In the genomic region with DNA sequence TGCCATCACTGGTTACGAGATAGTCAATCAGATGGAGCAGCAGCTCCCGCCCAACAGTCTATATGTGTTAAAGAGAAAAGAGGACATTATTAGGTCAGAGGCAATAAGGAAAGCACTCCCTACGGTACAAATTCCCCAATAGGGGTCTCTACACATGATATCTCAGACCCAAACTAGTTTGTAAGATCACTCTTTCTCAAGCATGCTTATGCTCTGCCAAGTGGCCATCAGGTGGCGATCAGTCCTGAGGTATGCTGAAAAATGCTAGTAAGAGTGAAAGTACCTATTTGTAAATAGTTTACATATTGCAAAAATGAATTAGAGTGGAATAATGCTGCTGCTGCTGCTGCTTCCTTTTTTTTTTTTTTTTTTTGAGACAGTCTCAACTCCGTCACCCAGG, we compare ENCODE assay signal across 9 cellular contexts.
DNase-seq lines count a peak whose midpoint lies in the region; ATAC-seq and TF ChIP-seq lines count a peak whose summit lies in the region.
"Had no signal": no experiment of that assay in that cellular context is flagged by ENCODE, and none has a peak within 500 bp of the region (broad histone marks: within the 10 kb centered on the region; RNA-seq: fewer than 3 reads in every experiment).

No MANE protein-coding gene starts in this region.

- CTCF ChIA-PET in PC-3 (lab: Charles Lee): no interaction called here

- H3K9me3 Mint-ChIP-seq in GM23338: no peaks in the 10 kb centered on the region

- no peak overlapping the region for H3K4me2 ChIP-seq in DND-41 (ENCODE audit: insufficient read depth, low read length)
- H3K4me2 ChIP-seq in GM23338: no peak overlapping the region
- H3K4me2 ChIP-seq in PC-3 (ENCODE audit: low read length): no peak overlapping the region

- H3K9me2 ChIP-seq in GM23338 (ENCODE audit: insufficient read depth) (no peaks in the 10 kb centered on the region), PC-3 (replicated peaks; ENCODE audit: low read length) (no peaks in the 10 kb centered on the region)

- H3K4me3 Mint-ChIP-seq in GM23338: no peak overlapping the region

- H3K79me2 ChIP-seq in DND-41 (ENCODE audit: insufficient read depth, low read length) (no peaks in the 10 kb centered on the region), GM23338 (replicated peaks; ENCODE audit: insufficient read depth) (no peaks in the 10 kb centered on the region), PC-3 (ENCODE audit: low read length) (no peaks in the 10 kb centered on the region)

- H3K36me3 Mint-ChIP-seq in GM23338 (ENCODE audit: low read depth): no peaks in the 10 kb centered on the region

- H3K9ac ChIP-seq in DND-41 (ENCODE audit: low read depth, low read length) (no peak overlapping the region), PC-3 (ENCODE audit: low read length) (no peak overlapping the region)

- peaks cover 3% of the 10 kb centered on the region for H3K27me3 Mint-ChIP-seq in GM23338 (ENCODE audit: insufficient read depth, low read depth, poor library complexity)

- DNase-seq in DND-41: no peak
- peak; percentile 73 for DNase-seq in GM23338 (ENCODE audit: low spot score)
- peak; percentile 62 for DNase-seq in PC-3
- peak; percentile 44 for DNase-seq in iPS-NIHi11 (ENCODE audit: low spot score)
- no peak for DNase-seq in midbrain (lab: John Stamatoyannopoulos, UW)
- DNase-seq in coronary artery (ENCODE audit: low spot score): no peak
- DNase-seq in NCI-H1436 treated with DMSO at 0.1 percent for 48 hours (lab: John Stamatoyannopoulos, UW): no peak
- DNase-seq: left ventricle myocardium inferior had no signal

- H3K9me3 ChIP-seq in DND-41 (ENCODE audit: insufficient read depth, low read length, severe bottlenecking): no peaks in the 10 kb centered on the region
- no peaks in the 10 kb centered on the region for H3K9me3 ChIP-seq in PC-3 (ENCODE audit: low read length)
- H3K9me3 ChIP-seq: left ventricle myocardium inferior had no signal

- H3K27ac Mint-ChIP-seq in GM23338: no peak overlapping the region

- intact Hi-C loops in PC-3 (cut with micrococcal nuclease): loop anchor here (1.0 kb wide), 1 partner anchor 198 kb away; no protein-coding TSS in a partner anchor

- H3K4me1 ChIP-seq in DND-41 (ENCODE audit: insufficient read depth, low read length) (no peaks in the 10 kb centered on the region), GM23338 (ENCODE audit: insufficient read depth) (peaks cover 11% of the 10 kb centered on the region; the same call in 1 of the 2 replicates), PC-3 (ENCODE audit: insufficient read depth, low read length) (no peaks in the 10 kb centered on the region)

- H3F3A ChIP-seq in GM23338 (replicated peaks; ENCODE audit: low read depth) (no peaks in the 10 kb centered on the region), PC-3 (ENCODE audit: low read length, unreplicated experiment) (no peaks in the 10 kb centered on the region)

- POLR2A ChIA-PET in PC-3 (lab: Charles Lee; ENCODE audit: unreplicated experiment): no interaction called here

- no peak for ATAC-seq in DND-41 (ENCODE audit: insufficient read depth, low read depth)
- ATAC-seq in GM23338: peak; percentile 81
- ATAC-seq in PC-3: peak; percentile 57
- ATAC-seq in GM18502 (IDR thresholded peaks at IDR 0.05; ENCODE audit: poor library complexity, unreplicated experiment): no peak

- H3K4me3 ChIP-seq in DND-41 (ENCODE audit: low read depth in 1 of 2, low read length in 2 of 2) (no peak overlapping the region), GM23338 (no peak overlapping the region), PC-3 (ENCODE audit: low read length) (no peak overlapping the region), coronary artery (no peak overlapping the region)
- H3K4me3 ChIP-seq: left ventricle myocardium inferior had no signal

- H2AFZ ChIP-seq in DND-41 (ENCODE audit: low read depth, low read length) (no peak overlapping the region), GM23338 (no peak overlapping the region; the same call in 1 of the 2 replicates), PC-3 (ENCODE audit: low read length) (no peak overlapping the region)

- no peaks in the 10 kb centered on the region for H4K20me1 ChIP-seq in DND-41 (ENCODE audit: insufficient read depth, low read length)
- no peaks in the 10 kb centered on the region for H4K20me1 ChIP-seq in GM23338 (replicated peaks; ENCODE audit: insufficient read depth)
- no peaks in the 10 kb centered on the region for H4K20me1 ChIP-seq in PC-3 (ENCODE audit: low read length)

- TF ChIP-seq CTCF in DND-41 (IDR thresholded peaks at IDR 0.05; ENCODE audit: borderline replicate concordance, extremely low read depth, low read length, poor library complexity, severe bottlenecking) (peak; percentile 41), GM23338 (conservative IDR thresholded peaks at IDR 0.05; ENCODE audit: low read depth in 2 of 2) (peak; percentile 80 to 86), PC-3 (conservative IDR thresholded peaks at IDR 0.05; ENCODE audit: low read depth, low read length) (peak; percentile 76), coronary artery (IDR thresholded peaks at IDR 0.05) (no peak)

- H3K27me3 ChIP-seq in DND-41 (ENCODE audit: insufficient read depth, low read length, poor library complexity) (peaks cover 26% of the 10 kb centered on the region), GM23338 (ENCODE audit: insufficient read depth) (no peaks in the 10 kb centered on the region), PC-3 (ENCODE audit: low read length) (no peaks in the 10 kb centered on the region)

- H3K36me3 ChIP-seq in DND-41 (ENCODE audit: insufficient read depth, low read length) (no peaks in the 10 kb centered on the region), GM23338 (ENCODE audit: insufficient read depth) (no peaks in the 10 kb centered on the region), PC-3 (ENCODE audit: low read depth, low read length) (no peaks in the 10 kb centered on the region)

- H3K27ac ChIP-seq in DND-41 (ENCODE audit: low read length) (no peak overlapping the region), GM23338 (ENCODE audit: low read depth) (no peak overlapping the region), PC-3 (ENCODE audit: low read length) (no peak overlapping the region), coronary artery (no peak overlapping the region)
- H3K27ac ChIP-seq: left ventricle myocardium inferior had no signal

- H3K4me1 Mint-ChIP-seq in GM23338: peaks cover 13% of the 10 kb centered on the region

- BruUV-seq in PC-3 (replicated peaks; lab: Mats Ljungman, UMichigan): no TSS peak

TF ChIP-seq in GM23338, 12 proteins besides CTCF, POLR2A, EP300 and RAD21:
- TF ChIP-seq NANOG (IDR thresholded peaks at IDR 0.05; ENCODE audit: borderline replicate concordance) (no peak), EZH2 (IDR thresholded peaks at IDR 0.05; ENCODE audit: low read depth, unreplicated experiment) (no peak), ZNF114 (CRISPR knock-in tag; IDR thresholded peaks at IDR 0.05) (no peak), REST (IDR thresholded peaks at IDR 0.05; ENCODE audit: unreplicated experiment) (no peak), ZNF331 (CRISPR knock-in tag; IDR thresholded peaks at IDR 0.05; ENCODE audit: low read depth) (no peak), EZH2phosphoT487 (IDR thresholded peaks at IDR 0.05; ENCODE audit: unreplicated experiment) (no peak), CREB1 (CRISPR knock-in tag; IDR thresholded peaks at IDR 0.05; ENCODE audit: low read depth) (no peak), POLR2AphosphoS5 (IDR thresholded peaks at IDR 0.05; ENCODE audit: low read depth) (no peak), JUNB (IDR thresholded peaks at IDR 0.05; ENCODE audit: unreplicated experiment) (no peak), ETS1 (IDR thresholded peaks at IDR 0.05) (no peak)
TF ChIP-seq in GM23338: peak in this region for 0.

Comparison
In these comparisons a context has a peak if more than half of its experiments do, and no peak if none do; other contexts are left out.
1. ATAC-seq: peak in GM23338 (single experiment) and PC-3 (single experiment); none in DND-41 (single experiment) and GM18502 (single experiment).
2. DNase-seq: peak in GM23338 (single experiment), PC-3 (single experiment) and iPS-NIHi11 (single experiment); none in DND-41 (single experiment), midbrain (single experiment), coronary artery (single experiment) and NCI-H1436 treated with DMSO at 0.1 percent for 48 hours (single experiment).